Comparison of ENCODE assay signal across 2 cellular contexts in genomic region chr1:164601399-164602141, GRCh38.
TF ChIP-seq lines count a peak whose summit lies in the region.

No MANE protein-coding gene starts in this region.

TF ChIP-seq in liver, 16 proteins besides CTCF, POLR2A, EP300 and RAD21:
- no peak for TF ChIP-seq YY1 (IDR thresholded peaks at IDR 0.05)
- peak; percentile 15 for TF ChIP-seq SP1 (IDR thresholded peaks at IDR 0.05)
TF ChIP-seq in liver: peak in this region for 1.

TF ChIP-seq in HepG2, 621 proteins besides CTCF, POLR2A, EP300 and RAD21:
- no peak for TF ChIP-seq NR0B2 (CRISPR knock-in tag; IDR thresholded peaks at IDR 0.05)
- TF ChIP-seq ZNF432 (CRISPR knock-in tag; IDR thresholded peaks at IDR 0.05; ENCODE audit: borderline replicate concordance): no peak
- TF ChIP-seq PITX1 (CRISPR knock-in tag; IDR thresholded peaks at IDR 0.05): no peak
- no peak for TF ChIP-seq ZBTB20 (CRISPR knock-in tag; IDR thresholded peaks at IDR 0.05; ENCODE audit: borderline replicate concordance, low read depth)
- TF ChIP-seq SMARCC2 (IDR thresholded peaks at IDR 0.05): no peak
- TF ChIP-seq IKZF4 (CRISPR knock-in tag; IDR thresholded peaks at IDR 0.05; ENCODE audit: borderline replicate concordance, low read depth, not compliant biosample characterization): no peak
- no peak for TF ChIP-seq SRF (IDR thresholded peaks at IDR 0.05; ENCODE audit: low read depth, low read length)
- no peak for TF ChIP-seq ZNF547 (CRISPR knock-in tag; IDR thresholded peaks at IDR 0.05)
- TF ChIP-seq CENPBD1 (CRISPR knock-in tag; IDR thresholded peaks at IDR 0.05; ENCODE audit: borderline replicate concordance, low read depth): no peak
- no peak for TF ChIP-seq HMGXB3 (CRISPR knock-in tag; IDR thresholded peaks at IDR 0.05; ENCODE audit: borderline replicate concordance)
- no peak for TF ChIP-seq ZNF557 (CRISPR knock-in tag; IDR thresholded peaks at IDR 0.05)
- no peak for TF ChIP-seq NBN (conservative IDR thresholded peaks at IDR 0.05)
- no peak for TF ChIP-seq ZNF296 (CRISPR knock-in tag; conservative IDR thresholded peaks at IDR 0.05)
- TF ChIP-seq ZC3H13 (CRISPR knock-in tag; IDR thresholded peaks at IDR 0.05): no peak
